25 cellular contexts compared by ENCODE assay signal in the genomic region with DNA sequence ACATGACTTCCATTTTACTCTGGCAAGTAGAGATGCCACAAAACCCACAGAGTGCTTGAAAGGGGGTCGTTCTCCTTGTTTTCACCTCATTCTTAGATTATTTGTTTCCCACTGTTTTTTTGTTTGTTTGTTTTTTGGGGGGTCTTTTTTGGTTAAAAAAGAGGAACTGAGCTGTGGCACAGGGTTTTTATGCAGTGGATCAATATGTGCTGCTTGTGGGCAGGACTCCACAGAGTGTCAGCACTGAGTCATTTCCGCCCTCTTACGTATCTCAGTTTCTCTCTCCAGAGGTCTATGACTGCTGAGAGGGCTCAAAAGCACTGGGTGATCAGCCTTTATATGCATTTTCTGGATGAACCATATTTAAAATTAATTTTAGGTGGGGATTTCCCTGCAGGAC.
DNase-seq lines count a peak whose midpoint lies in the region; ATAC-seq, FAIRE-seq and TF ChIP-seq lines count a peak whose summit lies in the region.
"Had no signal": no experiment of that assay in that cellular context is flagged by ENCODE, and none has a peak within 500 bp of the region (broad histone marks: within the 10 kb centered on the region; RNA-seq: fewer than 3 reads in every experiment).

No MANE protein-coding gene starts in this region.

- H3K9ac ChIP-seq in GM12878 (ENCODE audit: control insufficient read depth, insufficient read depth, low read length) = no peak overlapping the region

- H3K9me3 ChIP-seq in GM12878 (replicated peaks; ENCODE audit: control insufficient read depth, insufficient read depth, low read length) = no peaks in the 10 kb centered on the region

- SMC1A ChIA-PET in GM12878 (lab: Charles Lee; ENCODE audit: uncharacterized antibody, unreplicated experiment) = no interaction called here

- in situ Hi-C loops in GM12878 (cut with MboI) = no loop called here

- CTCF ChIA-PET in GM12878 (lab: Yijun Ruan, JAX) (no interaction called here), HEK293T (lab: Yijun Ruan, JAX) (no interaction called here)

- TF ChIP-seq CTCF in GM12865 (IDR thresholded peaks at IDR 0.05; ENCODE audit: insufficient read depth, low read depth, low read length, missing control alignments) (no peak), GM12878 (IDR thresholded peaks at IDR 0.05 in 2 of 3, conservative IDR thresholded peaks at IDR 0.05 in 1 of 3; ENCODE audit: control insufficient read depth in 2 of 3, extremely low read depth in 1 of 3, insufficient read depth in 1 of 3, low read depth in 3 of 3, low read length in 3 of 3) (no peak)

- RAD21 ChIA-PET in GM12878 (lab: Charles Lee; ENCODE audit: unreplicated experiment) = no interaction called here

- TF ChIP-seq POLR2A in GM12878 (IDR thresholded peaks at IDR 0.05; ENCODE audit: low read depth, low read length) = no peak

- no peaks in the 10 kb centered on the region for H3K4me1 ChIP-seq in GM12878 (ENCODE audit: control insufficient read depth, insufficient read depth, low read length)

- no peaks in the 10 kb centered on the region for H3K27me3 ChIP-seq in GM12878 (replicated peaks in 1 of 2; ENCODE audit: control insufficient read depth in 2 of 2, insufficient read depth in 2 of 2, low read length in 1 of 2)

- BruUV-seq in GM12878 (replicated peaks; lab: Mats Ljungman, UMichigan) = no TSS peak

- no peak overlapping the region for H2AFZ ChIP-seq in GM12878 (ENCODE audit: control insufficient read depth, low read depth, low read length)

- intact Hi-C loops in GM12878 (cut with micrococcal nuclease; ENCODE audit: unreplicated experiment) = no loop called here

- DNase-seq in GM12865 (ENCODE audit: low read depth) = peak; percentile 7
- DNase-seq in HCEC 1CT = peak; percentile 2
- peak; percentile 0 for DNase-seq in M059J (ENCODE audit: low read depth)
- no peak for DNase-seq in GM12878 (ENCODE audit: low read depth, low spot score)
- DNase-seq in NCI-H748 (lab: John Stamatoyannopoulos, UW; ENCODE audit: unreplicated experiment) = no peak
- DNase-seq in NCI-H187 treated with DMSO at 0.1 percent for 48 hours (lab: John Stamatoyannopoulos, UW) = no peak
- DNase-seq in HEK293T (ENCODE audit: extremely low spot score) = no peak
- no peak for DNase-seq in inferior parietal cortex (ENCODE audit: extremely low spot score)
- DNase-seq: AML-193; Calu3; CD8-positive, alpha-beta memory T cell; DMS153; GF-D8; HFFc6; MM.1S; NCI-H1092 treated with DMSO at 0.1 percent for 48 hours; NCI-H1436 treated with DMSO at 0.1 percent for 48 hours; NCI-H2029; NCI-H345; NCI-H524; NCI-H82; OCI-M1; Right ventricle myocardium superior had no signal

- ATAC-seq in GM12878 = peak; percentile 81
- ATAC-seq: K562 had no signal

- POLR2A ChIA-PET in GM12878 (lab: Charles Lee) = no interaction called here
- POLR2A ChIA-PET in HEK293T (lab: Yijun Ruan, JAX) = no interaction called here

- H4K20me1 ChIP-seq in GM12878 (ENCODE audit: control insufficient read depth, insufficient read depth) = no peaks in the 10 kb centered on the region

- TF ChIP-seq RAD21 in GM12878 (IDR thresholded peaks at IDR 0.05; ENCODE audit: insufficient read depth, low read depth, low read length) = no peak

- FAIRE-seq in GM12878 (lab: Jason Lieb, UNC) = no peak
- FAIRE-seq: K562 had no signal

- no peaks in the 10 kb centered on the region for H3K79me2 ChIP-seq in GM12878 (ENCODE audit: control insufficient read depth, insufficient read depth, low read length)

- H3K4me3 ChIP-seq in GM12865 (ENCODE audit: low read depth, low read length) (no peak overlapping the region), GM12878 (no peak overlapping the region)
- H3K4me3 ChIP-seq: K562 had no signal

- no peak overlapping the region for H3K27ac ChIP-seq in GM12878 (ENCODE audit: control insufficient read depth, insufficient read depth)
- H3K27ac ChIP-seq: C4-2B had no signal

- no peak overlapping the region for H3K4me2 ChIP-seq in GM12878 (ENCODE audit: control insufficient read depth, insufficient read depth)

- WGBS in GM12878 (ENCODE audit: insufficient coverage, insufficient replicate concordance, low lambda C conversion rate, missing lambda C conversion rate) = 10% methylated on average over 3 of the region's 3 CpGs

- no peaks in the 10 kb centered on the region for H3K36me3 ChIP-seq in GM12878 (ENCODE audit: control insufficient read depth in 2 of 2, insufficient read depth in 2 of 2, low read length in 1 of 2)

- no peak for TF ChIP-seq EP300 in GM12878 (IDR thresholded peaks at IDR 0.05; ENCODE audit: borderline replicate concordance in 1 of 2, control insufficient read depth in 1 of 2, low read depth in 2 of 2, low read length in 2 of 2)

TF ChIP-seq in GM12878, 131 proteins besides CTCF, POLR2A, EP300 and RAD21 (continues in another document):
- TF ChIP-seq IRF4 (IDR thresholded peaks at IDR 0.05; ENCODE audit: low read depth, low read length) (no peak), SPI1 (IDR thresholded peaks at IDR 0.05; ENCODE audit: borderline replicate concordance, insufficient read depth, low read depth, low read length) (peak; percentile 63; the same call in 1 of the 2 replicates), POU2F2 (IDR thresholded peaks at IDR 0.05; ENCODE audit: borderline replicate concordance, low read depth, low read length) (no peak), ETV6 (conservative IDR thresholded peaks at IDR 0.05 in 1 of 2, IDR thresholded peaks at IDR 0.05 in 1 of 2; ENCODE audit: borderline replicate concordance in 1 of 2, low read depth in 1 of 2) (no peak), DPF2 (IDR thresholded peaks at IDR 0.05) (0 out of 2 replicates have a peak, but pooled peaks have one; percentile 21)
- TF ChIP-seq, protein P1, sequence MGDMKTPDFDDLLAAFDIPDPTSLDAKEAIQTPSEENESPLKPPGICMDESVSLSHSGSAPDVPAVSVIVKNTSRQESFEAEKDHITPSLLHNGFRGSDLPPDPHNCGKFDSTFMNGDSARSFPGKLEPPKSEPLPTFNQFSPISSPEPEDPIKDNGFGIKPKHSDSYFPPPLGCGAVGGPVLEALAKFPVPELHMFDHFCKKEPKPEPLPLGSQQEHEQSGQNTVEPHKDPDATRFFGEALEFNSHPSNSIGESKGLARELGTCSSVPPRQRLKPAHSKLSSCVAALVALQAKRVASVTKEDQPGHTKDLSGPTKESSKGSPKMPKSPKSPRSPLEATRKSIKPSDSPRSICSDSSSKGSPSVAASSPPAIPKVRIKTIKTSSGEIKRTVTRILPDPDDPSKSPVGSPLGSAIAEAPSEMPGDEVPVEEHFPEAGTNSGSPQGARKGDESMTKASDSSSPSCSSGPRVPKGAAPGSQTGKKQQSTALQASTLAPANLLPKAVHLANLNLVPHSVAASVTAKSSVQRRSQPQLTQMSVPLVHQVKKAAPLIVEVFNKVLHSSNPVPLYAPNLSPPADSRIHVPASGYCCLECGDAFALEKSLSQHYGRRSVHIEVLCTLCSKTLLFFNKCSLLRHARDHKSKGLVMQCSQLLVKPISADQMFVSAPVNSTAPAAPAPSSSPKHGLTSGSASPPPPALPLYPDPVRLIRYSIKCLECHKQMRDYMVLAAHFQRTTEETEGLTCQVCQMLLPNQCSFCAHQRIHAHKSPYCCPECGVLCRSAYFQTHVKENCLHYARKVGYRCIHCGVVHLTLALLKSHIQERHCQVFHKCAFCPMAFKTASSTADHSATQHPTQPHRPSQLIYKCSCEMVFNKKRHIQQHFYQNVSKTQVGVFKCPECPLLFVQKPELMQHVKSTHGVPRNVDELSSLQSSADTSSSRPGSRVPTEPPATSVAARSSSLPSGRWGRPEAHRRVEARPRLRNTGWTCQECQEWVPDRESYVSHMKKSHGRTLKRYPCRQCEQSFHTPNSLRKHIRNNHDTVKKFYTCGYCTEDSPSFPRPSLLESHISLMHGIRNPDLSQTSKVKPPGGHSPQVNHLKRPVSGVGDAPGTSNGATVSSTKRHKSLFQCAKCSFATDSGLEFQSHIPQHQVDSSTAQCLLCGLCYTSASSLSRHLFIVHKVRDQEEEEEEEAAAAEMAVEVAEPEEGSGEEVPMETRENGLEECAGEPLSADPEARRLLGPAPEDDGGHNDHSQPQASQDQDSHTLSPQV (IDR thresholded peaks at IDR 0.05) = no peak

TF ChIP-seq in HEK293T, 16 proteins besides CTCF, POLR2A, EP300 and RAD21:
- TF ChIP-seq FOXK2 (IDR thresholded peaks at IDR 0.05) (no peak), TARDBP (IDR thresholded peaks at IDR 0.05) (no peak), SP1 (IDR thresholded peaks at IDR 0.05) (no peak), ZNF384 (IDR thresholded peaks at IDR 0.05) (no peak), CTBP1 (IDR thresholded peaks at IDR 0.05; ENCODE audit: borderline replicate concordance) (no peak), FOXA1 (IDR thresholded peaks at IDR 0.05) (no peak), L3MBTL2 (conservative IDR thresholded peaks at IDR 0.05) (no peak), SUZ12 (IDR thresholded peaks at IDR 0.05) (no peak), HDGF (IDR thresholded peaks at IDR 0.05; ENCODE audit: borderline replicate concordance) (no peak), ARNT (IDR thresholded peaks at IDR 0.05) (no peak), ELF4 (IDR thresholded peaks at IDR 0.05) (no peak), FOXM1 (IDR thresholded peaks at IDR 0.05; ENCODE audit: borderline replicate concordance) (no peak), NFRKB (IDR thresholded peaks at IDR 0.05) (no peak), BHLHE40 (IDR thresholded peaks at IDR 0.05; ENCODE audit: borderline replicate concordance) (no peak), LEF1 (IDR thresholded peaks at IDR 0.05; ENCODE audit: borderline replicate concordance) (no peak)
- TF ChIP-seq, protein P2, sequence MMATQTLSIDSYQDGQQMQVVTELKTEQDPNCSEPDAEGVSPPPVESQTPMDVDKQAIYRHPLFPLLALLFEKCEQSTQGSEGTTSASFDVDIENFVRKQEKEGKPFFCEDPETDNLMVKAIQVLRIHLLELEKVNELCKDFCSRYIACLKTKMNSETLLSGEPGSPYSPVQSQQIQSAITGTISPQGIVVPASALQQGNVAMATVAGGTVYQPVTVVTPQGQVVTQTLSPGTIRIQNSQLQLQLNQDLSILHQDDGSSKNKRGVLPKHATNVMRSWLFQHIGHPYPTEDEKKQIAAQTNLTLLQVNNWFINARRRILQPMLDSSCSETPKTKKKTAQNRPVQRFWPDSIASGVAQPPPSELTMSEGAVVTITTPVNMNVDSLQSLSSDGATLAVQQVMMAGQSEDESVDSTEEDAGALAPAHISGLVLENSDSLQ (IDR thresholded peaks at IDR 0.05) = no peak

Comparison
In these comparisons a context has a peak if more than half of its experiments do, and no peak if none do; other contexts are left out.
1. DNase-seq: peak in GM12865 (single experiment), HCEC 1CT (single experiment) and M059J (single experiment); none in GM12878 (single experiment), NCI-H748 (single experiment), NCI-H187 treated with DMSO at 0.1 percent for 48 hours (single experiment), HEK293T (single experiment) and inferior parietal cortex (single experiment).